ENCODE assay signal across 21 cellular contexts in the genomic region with DNA sequence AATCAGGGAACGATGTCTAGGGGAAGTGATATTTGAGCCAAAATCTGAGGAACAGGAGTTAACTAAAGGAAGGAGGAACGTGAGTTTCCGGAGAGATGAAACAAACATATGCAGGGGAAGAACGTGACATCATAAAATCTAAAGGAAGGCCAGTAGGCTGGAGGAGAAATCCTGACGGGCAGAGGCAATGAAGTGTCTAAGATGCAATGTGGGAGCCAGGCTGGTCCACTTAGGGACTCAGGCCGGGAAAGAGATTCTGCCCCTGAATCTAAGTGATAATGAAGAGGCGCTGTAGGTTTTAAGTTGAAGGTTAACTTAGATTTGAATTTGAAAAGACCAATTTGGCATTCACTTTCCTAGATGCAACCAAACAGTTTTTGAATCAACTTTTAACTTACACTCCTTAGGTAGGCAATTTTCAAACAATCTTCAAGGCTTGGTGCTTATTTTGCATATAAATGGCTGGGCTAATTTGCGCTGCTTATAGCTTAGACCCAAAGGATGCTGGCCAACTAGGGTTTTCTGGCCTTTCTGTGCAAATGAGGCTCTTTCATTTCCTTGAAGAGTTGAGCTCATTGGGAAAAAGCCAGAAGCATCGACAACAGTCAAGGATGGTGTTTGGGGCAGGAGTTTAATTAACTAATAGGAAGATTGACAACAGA.
DNase-seq lines count a peak whose midpoint lies in the region; ATAC-seq and TF ChIP-seq lines count a peak whose summit lies in the region.
"Had no signal": no experiment of that assay in that cellular context is flagged by ENCODE, and none has a peak within 500 bp of the region (broad histone marks: within the 10 kb centered on the region; RNA-seq: fewer than 3 reads in every experiment).

No MANE protein-coding gene starts in this region.

- H3K18ac ChIP-seq in H9 (ENCODE audit: insufficient read length, low read depth, low read length) (no peak overlapping the region), mesendoderm (ENCODE audit: low read length) (no peak overlapping the region)

- H3K56ac ChIP-seq in H9 (ENCODE audit: insufficient read length, low read depth, low read length) (no peak overlapping the region), mesendoderm (ENCODE audit: low read length) (no peak overlapping the region)

- ATAC-seq in SK-N-SH treated with all-trans-retinoic acid at 6 μM for 48 hours: no peak
- ATAC-seq in GM19035 (IDR thresholded peaks at IDR 0.05; ENCODE audit: unreplicated experiment): no peak
- ATAC-seq in HG02763 (IDR thresholded peaks at IDR 0.05; ENCODE audit: unreplicated experiment): no peak
- ATAC-seq: PC-3 had no signal

- no peak overlapping the region for H4K8ac ChIP-seq in H9 (replicated peaks; ENCODE audit: insufficient read length, low read depth, low read length)
- H4K8ac ChIP-seq in mesendoderm (ENCODE audit: low read depth, low read length): peak overlapping the region; percentile 42

- H3K23me2 ChIP-seq in H9 (ENCODE audit: insufficient read length, low read depth, low read length, poor library complexity, severe bottlenecking): no peaks in the 10 kb centered on the region

- H3K9me2 ChIP-seq in SK-N-SH: no peaks in the 10 kb centered on the region

- no peak overlapping the region; a peak in 2 of 4 replicates for H3K27ac ChIP-seq in SK-N-SH (ENCODE audit: low read depth in 2 of 2, low read length in 1 of 2)
- no peak overlapping the region for H3K27ac ChIP-seq in H9 (ENCODE audit: insufficient read length, low read depth, low read length)
- no peak overlapping the region for H3K27ac ChIP-seq in endodermal cell (ENCODE audit: low read depth, low read length)
- H3K27ac ChIP-seq in mesendoderm (ENCODE audit: low read depth, low read length): no peak overlapping the region
- H3K27ac ChIP-seq: 22Rv1; BLaER1 treated with 17β-estradiol and CSF1 and Interleukin-3, amounts not matched to agents 10 nM and 100 nM had no signal

- no peak overlapping the region for H2BK20ac ChIP-seq in H9 (ENCODE audit: low read depth, low read length, poor library complexity, severe bottlenecking)

- no peaks in the 10 kb centered on the region for H4K20me1 ChIP-seq in SK-N-SH (ENCODE audit: insufficient read depth)
- no peaks in the 10 kb centered on the region for H4K20me1 ChIP-seq in H9 (ENCODE audit: control insufficient read depth, insufficient read depth, insufficient read length)
- H4K20me1 ChIP-seq: BLaER1 treated with 17β-estradiol and CSF1 and Interleukin-3, amounts not matched to agents 10 nM and 100 nM had no signal

- H2BK120ac ChIP-seq in H9 (ENCODE audit: low read depth, low read length, poor library complexity, severe bottlenecking) (no peak overlapping the region), mesendoderm (ENCODE audit: low read depth, low read length) (no peak overlapping the region)

- H3K36me3 Mint-ChIP-seq in H9 (ENCODE audit: insufficient read depth in 1 of 3, low read depth in 3 of 3): peaks cover 7 to 22% (median 8%) of the 10 kb centered on the region in 3 experiments
- peaks cover under 1% of the 10 kb centered on the region for H3K36me3 Mint-ChIP-seq in endodermal cell (ENCODE audit: low read depth)
- H3K36me3 Mint-ChIP-seq: CD4-positive, alpha-beta memory T cell had no signal

- CTCF ChIA-PET in SK-N-SH (lab: Yijun Ruan, JAX): interaction anchor here (1.1 to 3.5 kb wide), 4 partner anchors 12 to 220 kb away, joined by 3 to 18 read pairs (median 8); no protein-coding TSS in a partner anchor

- H3K4me1 Mint-ChIP-seq in H9 (peaks cover 30 to 36% of the 10 kb centered on the region in 2 experiments), endodermal cell (peaks cover 20% of the 10 kb centered on the region)
- H3K4me1 Mint-ChIP-seq: CD4-positive, alpha-beta memory T cell had no signal

- H3K36me3 ChIP-seq in SK-N-SH (replicated peaks in 1 of 2; ENCODE audit: control insufficient read depth in 1 of 2, insufficient read depth in 2 of 2, low read length in 1 of 2) (no peaks in the 10 kb centered on the region), endodermal cell (ENCODE audit: control insufficient read depth, insufficient read depth, low read length) (no peaks in the 10 kb centered on the region), mesendoderm (ENCODE audit: control insufficient read depth, insufficient read depth, low read length) (no peaks in the 10 kb centered on the region)
- H3K36me3 ChIP-seq: BLaER1 treated with 17β-estradiol and CSF1 and Interleukin-3, amounts not matched to agents 10 nM and 100 nM had no signal

- H2AK5ac ChIP-seq in H9 (ENCODE audit: insufficient read length, low read length) (no peak overlapping the region), mesendoderm (ENCODE audit: low read length) (no peak overlapping the region)

- peaks cover 7 to 10% of the 10 kb centered on the region in 2 experiments for H3K9me3 Mint-ChIP-seq in H9
- peaks cover 13% of the 10 kb centered on the region for H3K9me3 Mint-ChIP-seq in endodermal cell

- TF ChIP-seq EP300 in SK-N-SH (IDR thresholded peaks at IDR 0.05; ENCODE audit: borderline replicate concordance in 1 of 2, low read depth in 1 of 2, low read length in 1 of 2): no peak

- peaks cover 0 to 42% of the 10 kb centered on the region in 2 experiments; a peak in 2 of 4 replicates for H3K4me1 ChIP-seq in SK-N-SH (ENCODE audit: control insufficient read depth in 1 of 2, insufficient read depth in 2 of 2, low read depth in 1 of 2, low read length in 1 of 2)
- H3K4me1 ChIP-seq in H9 (ENCODE audit: insufficient read depth, low read length): no peaks in the 10 kb centered on the region; the same call in 1 of the 2 replicates
- H3K4me1 ChIP-seq in endodermal cell (ENCODE audit: control insufficient read depth, insufficient read depth, low read length): peaks cover 7% of the 10 kb centered on the region
- H3K4me1 ChIP-seq in mesendoderm (ENCODE audit: control insufficient read depth, low read depth, low read length): peaks cover 10% of the 10 kb centered on the region

- H3K27ac Mint-ChIP-seq in H9 (peak overlapping the region in 1 of 3 experiments; percentile 35; a peak in 2 of 7 replicates), endodermal cell (no peak overlapping the region)
- H3K27ac Mint-ChIP-seq: CD4-positive, alpha-beta memory T cell had no signal

- H3K79me2 ChIP-seq in SK-N-SH (ENCODE audit: insufficient read depth): no peaks in the 10 kb centered on the region
- no peaks in the 10 kb centered on the region for H3K79me2 ChIP-seq in H9 (ENCODE audit: insufficient read depth, low read length)
- H3K79me2 ChIP-seq in mesendoderm (ENCODE audit: control insufficient read depth, insufficient read depth, low read length): no peaks in the 10 kb centered on the region

- H3K4ac ChIP-seq in H9 (ENCODE audit: low read depth, low read length) (no peak overlapping the region), mesendoderm (ENCODE audit: low read depth, low read length) (no peak overlapping the region)

- H2BK15ac ChIP-seq in H9 (ENCODE audit: low read depth, low read length) (no peak overlapping the region), mesendoderm (replicated peaks; ENCODE audit: low read depth) (no peak overlapping the region)

- no peak overlapping the region for H4K91ac ChIP-seq in H9 (ENCODE audit: insufficient read length, low read depth, low read length)

- no peak overlapping the region for H3K9ac ChIP-seq in SK-N-SH
- H3K9ac ChIP-seq in H9 (ENCODE audit: extremely low read depth, insufficient read length, low read length): no peak overlapping the region
- no peak overlapping the region for H3K9ac ChIP-seq in endodermal cell (ENCODE audit: extremely low read depth, low read length, poor library complexity, severe bottlenecking)
- H3K9ac ChIP-seq in mesendoderm (ENCODE audit: low read length): no peak overlapping the region
- H3K9ac ChIP-seq: BLaER1 treated with 17β-estradiol and CSF1 and Interleukin-3, amounts not matched to agents 10 nM and 100 nM had no signal

- H3K9me3 ChIP-seq in SK-N-SH: peaks cover 10% of the 10 kb centered on the region; the same call in 1 of the 2 replicates
- H3K9me3 ChIP-seq in H9 (ENCODE audit: control insufficient read depth, low read depth, low read length): no peaks in the 10 kb centered on the region
- peaks cover 14% of the 10 kb centered on the region for H3K9me3 ChIP-seq in endodermal cell (ENCODE audit: control insufficient read depth, low read length)

- H3K4me2 ChIP-seq in SK-N-SH: no peak overlapping the region
- no peak overlapping the region for H3K4me2 ChIP-seq in H9 (ENCODE audit: insufficient read depth, insufficient read length, low read length)
- no peak overlapping the region for H3K4me2 ChIP-seq in mesendoderm (ENCODE audit: low read length)
- H3K4me2 ChIP-seq: BLaER1 treated with 17β-estradiol and CSF1 and Interleukin-3, amounts not matched to agents 10 nM and 100 nM had no signal

- H3K27me3 Mint-ChIP-seq in H9 (ENCODE audit: low read depth): peaks cover 58% of the 10 kb centered on the region
- peaks cover 54% of the 10 kb centered on the region for H3K27me3 Mint-ChIP-seq in endodermal cell (ENCODE audit: insufficient read depth)
- H3K27me3 Mint-ChIP-seq: CD4-positive, alpha-beta memory T cell had no signal

- H3K79me1 ChIP-seq in H9 (ENCODE audit: insufficient read depth, low read depth, low read length, poor library complexity, severe bottlenecking) (no peaks in the 10 kb centered on the region), mesendoderm (ENCODE audit: low read length) (no peaks in the 10 kb centered on the region)

- no peak overlapping the region for H2BK12ac ChIP-seq in H9 (ENCODE audit: insufficient read length, low read depth, low read length)

- H3T11ph ChIP-seq in H9 (ENCODE audit: low read length): no peak overlapping the region

- 48% methylated on average over 9 of the region's 9 CpGs for WGBS in SK-N-SH (ENCODE audit: low lambda C conversion rate)
- WGBS in H9 (ENCODE audit: extremely low coverage, insufficient read length, low lambda C conversion rate): no CpG with 5 or more reads among the region's 9 CpGs
- WGBS in endodermal cell (ENCODE audit: insufficient coverage in 1 of 2, insufficient read length in 1 of 2), 2 experiments: 57 to 77% methylated on average over 7 to 9 of the region's 9 CpGs
- no CpG with 5 or more reads among the region's 9 CpGs for WGBS in mesendoderm (ENCODE audit: extremely low coverage, insufficient coverage, low lambda C conversion rate)

- H3K23ac ChIP-seq in H9 (ENCODE audit: insufficient read length, low read depth, low read length): no peak overlapping the region
- H3K23ac ChIP-seq in mesendoderm (ENCODE audit: low read length): no peak overlapping the region

- H3K27me3 ChIP-seq in SK-N-SH (ENCODE audit: insufficient read depth) (no peaks in the 10 kb centered on the region), H9 (ENCODE audit: insufficient read depth, low read length) (peaks cover 17% of the 10 kb centered on the region), endodermal cell (ENCODE audit: control insufficient read depth, insufficient read depth, low read length, poor library complexity, severe bottlenecking) (no peaks in the 10 kb centered on the region), mesendoderm (ENCODE audit: insufficient read depth, low read length, poor library complexity) (peaks cover 10% of the 10 kb centered on the region)
- H3K27me3 ChIP-seq: BLaER1 treated with 17β-estradiol and CSF1 and Interleukin-3, amounts not matched to agents 10 nM and 100 nM had no signal

- H4K5ac ChIP-seq in H9 (ENCODE audit: insufficient read length, low read depth, low read length) (no peak overlapping the region), mesendoderm (ENCODE audit: low read length) (no peak overlapping the region)

- H2BK5ac ChIP-seq in H9 (ENCODE audit: insufficient read length, low read length): no peak overlapping the region
- no peak overlapping the region for H2BK5ac ChIP-seq in mesendoderm (ENCODE audit: low read length)

- TF ChIP-seq CTCF in SK-N-SH (IDR thresholded peaks at IDR 0.05) (no peak), H9 (conservative IDR thresholded peaks at IDR 0.05) (no peak), endodermal cell (conservative IDR thresholded peaks at IDR 0.05) (no peak)

- DNase-seq in SK-N-SH (no peak), H9 (peak; percentile 48), endodermal cell (peak; percentile 58), mesendoderm (peak; percentile 50), RKO (ENCODE audit: low spot score) (no peak)
- DNase-seq: CD4-positive, alpha-beta memory T cell; DND-41; GOT3; Karpas-422; NCI-H2107; NCI-H446 treated with DMSO at 0.1 percent for 48 hours; NCI-H526 treated with DMSO at 0.1 percent for 48 hours; PC-3; RPMI8226; SHP77 treated with DMSO at 0.1 percent for 48 hours had no signal

- POLR2A ChIA-PET in SK-N-SH (lab: Yijun Ruan, JAX): interaction anchor here (0.6 kb wide), 1 partner anchor 217 kb away, joined by 3 read pairs; no protein-coding TSS in a partner anchor

- no peaks in the 10 kb centered on the region for H3F3A ChIP-seq in SK-N-SH (replicated peaks; ENCODE audit: insufficient read depth)

- no peak for TF ChIP-seq RAD21 in SK-N-SH (IDR thresholded peaks at IDR 0.05; ENCODE audit: low read length)

- H2AFZ ChIP-seq in SK-N-SH (ENCODE audit: low read depth): no peak overlapping the region
- no peak overlapping the region for H2AFZ ChIP-seq in H9 (ENCODE audit: low read length)

- no peak overlapping the region; a peak in 1 of 5 replicates for H3K4me3 Mint-ChIP-seq in H9
- no peak overlapping the region for H3K4me3 Mint-ChIP-seq in endodermal cell
- H3K4me3 Mint-ChIP-seq: CD4-positive, alpha-beta memory T cell had no signal

- H3K4me3 ChIP-seq in SK-N-SH (ENCODE audit: low read depth in 2 of 2, low read length in 1 of 2) (no peak overlapping the region), endodermal cell (ENCODE audit: low read length) (no peak overlapping the region), mesendoderm (ENCODE audit: low read length) (no peak overlapping the region)
- H3K4me3 ChIP-seq: BLaER1 treated with 17β-estradiol and CSF1 and Interleukin-3, amounts not matched to agents 10 nM and 100 nM; SK-N-MC had no signal

- no peak overlapping the region for H3K14ac ChIP-seq in H9 (ENCODE audit: insufficient read depth, low read length)

Comparison
In these comparisons a context has a peak if more than half of its experiments do, and no peak if none do; other contexts are left out.
1. DNase-seq: peak in H9 (single experiment), endodermal cell (single experiment) and mesendoderm (single experiment); none in SK-N-SH (single experiment) and RKO (single experiment).